8 cellular contexts compared by ENCODE assay signal in genomic region chr16:29995911-29996772, GRCh38. TPM values are rescaled to one million over a fixed set of nuclear protein-coding genes. Genes with fewer than 3 reads are reported as not detected.
DNase-seq lines count a peak whose midpoint lies in the region; ATAC-seq and TF ChIP-seq lines count a peak whose summit lies in the region.

INO80E (plus strand) TSS chr16:29996241; CDS start chr16:29996311, 70 bp downstream.

- no peaks in the 10 kb centered on the region for H3K27me3 Mint-ChIP-seq in activated CD4-positive, alpha-beta T cell treated with anti-CD3 and anti-CD28 coated beads for 36 hours

- peak; percentile 74 for TF ChIP-seq POLR2A in GM19099 (IDR thresholded peaks at IDR 0.05; ENCODE audit: extremely low read depth, insufficient read length, low read depth)

- TF ChIP-seq CTCF in choroid plexus epithelial cell (conservative IDR thresholded peaks at IDR 0.05; ENCODE audit: low read depth, low read length), result no peak

- H3K9me3 Mint-ChIP-seq in activated CD4-positive, alpha-beta T cell treated with anti-CD3 and anti-CD28 coated beads for 36 hours (ENCODE audit: low read depth), result no peaks in the 10 kb centered on the region

- intact Hi-C loops in activated CD4-positive, alpha-beta T cell treated with anti-CD3 and anti-CD28 coated beads for 36 hours (cut with DNase I, micrococcal nuclease), result loop anchor here (1.0 to 10.0 kb wide), 17 partner anchors 23 to 1173 kb away; partner anchors contain the start of genes ALDOA (in 2 of the 2), CDIPT (in 2 of the 2), PAGR1 (in 2 of the 2) and TAOK2 (in 2 of the 2)

- peaks cover 25% of the 10 kb centered on the region for H3K4me1 Mint-ChIP-seq in activated CD4-positive, alpha-beta T cell treated with anti-CD3 and anti-CD28 coated beads for 36 hours

- DNase-seq in Ammon's horn (ENCODE audit: low spot score), result peak; percentile 99
- DNase-seq in NCI-H524 (lab: John Stamatoyannopoulos, UW), result peak; percentile 97
- DNase-seq in activated CD4-positive, alpha-beta T cell treated with anti-CD3 and anti-CD28 coated beads for 36 hours, result peak; percentile 100
- DNase-seq in choroid plexus epithelial cell (ENCODE audit: low read depth), result peak; percentile 92
- peak; percentile 90 for DNase-seq in kidney glomerular epithelial cell (lab: John Stamatoyannopoulos, UW)
- peak; percentile 94 to 100 (median 99) for DNase-seq in stimulated activated CD4-positive, alpha-beta T cell treated with anti-CD3 and anti-CD28 coated beads, Interleukin-1b, Interleukin-23, amount 100 ng/mL, for 24 hours (ENCODE audit: low read depth in 4 of 4, low spot score in 1 of 4)

- peak within 1 kb of the TSS; percentile 98 for H3K27ac Mint-ChIP-seq in activated CD4-positive, alpha-beta T cell treated with anti-CD3 and anti-CD28 coated beads for 36 hours

- POLR2A ChIA-PET in activated CD4-positive, alpha-beta T cell treated with anti-CD3 and anti-CD28 coated beads for 36 hours (lab: Charles Lee), result interaction anchor here (0.6 to 1.6 kb wide), 3 partner anchors 23 to 373 kb away, joined by 3 to 8 read pairs (median 3); partner anchors contain the start of genes ALDOA and TAOK2

- H3K36me3 Mint-ChIP-seq in activated CD4-positive, alpha-beta T cell treated with anti-CD3 and anti-CD28 coated beads for 36 hours (ENCODE audit: low read depth), result peaks cover 45% of the 10 kb centered on the region

- CTCF ChIA-PET in activated CD4-positive, alpha-beta T cell treated with anti-CD3 and anti-CD28 coated beads for 36 hours (lab: Charles Lee), result interaction anchor here (1.0 to 1.2 kb wide), 4 partner anchors 10 to 71 kb away, joined by 3 to 5 read pairs (median 4); partner anchors contain the start of genes KCTD13 and TAOK2

- peak within 1 kb of the TSS; percentile 87 for H3K4me3 ChIP-seq in choroid plexus epithelial cell (ENCODE audit: low read depth, low read length)

- peak; percentile 90 for ATAC-seq in HG03432 (IDR thresholded peaks at IDR 0.05; ENCODE audit: unreplicated experiment)
- peak; percentile 98 for ATAC-seq in activated CD4-positive, alpha-beta T cell treated with anti-CD3 and anti-CD28 coated beads for 36 hours

- H3K4me3 Mint-ChIP-seq in activated CD4-positive, alpha-beta T cell treated with anti-CD3 and anti-CD28 coated beads for 36 hours, result peak within 1 kb of the TSS; percentile 96

RNA-seq across cellular contexts. Expression of gene INO80E, which starts in this region (rescaled TPM):
- total RNA-seq in activated CD4-positive, alpha-beta T cell treated with anti-CD3 and anti-CD28 coated beads for 36 hours, result 100 to 1,000 TPM in 1 of 2 experiments, 10 to 100 TPM in 1; 80.1 to 106 TPM

Comparison
In these comparisons a context has a peak if more than half of its experiments do, and no peak if none do; other contexts are left out.
1. Peak in every context shown above with its lines: DNase-seq, ATAC-seq and H3K4me3 ChIP-seq.